20 cellular contexts compared by ENCODE assay signal in the genomic region with DNA sequence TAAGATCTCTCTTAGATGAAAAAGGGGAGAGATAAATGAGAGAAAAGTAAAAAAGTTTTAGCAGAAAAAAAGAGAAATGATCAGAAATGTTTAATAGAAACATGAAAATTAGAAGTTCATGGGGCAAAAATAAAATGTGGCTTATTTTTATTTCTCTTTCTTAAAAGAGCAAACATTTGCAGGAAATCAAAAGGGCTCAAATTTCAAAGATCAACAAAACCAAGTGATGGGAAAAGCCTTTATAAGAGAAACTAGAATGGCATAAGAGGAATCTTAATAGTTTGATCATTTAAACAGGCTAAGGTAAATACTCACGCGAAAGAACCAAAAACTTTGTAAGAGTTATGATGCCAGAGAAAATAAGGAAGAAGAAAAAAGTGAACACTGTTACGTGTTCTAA. TPM values are rescaled to one million over a fixed set of nuclear protein-coding genes. Genes with fewer than 3 reads are reported as not detected.
DNase-seq lines count a peak whose midpoint lies in the region; ATAC-seq and TF ChIP-seq lines count a peak whose summit lies in the region.
"Had no signal": no experiment of that assay in that cellular context is flagged by ENCODE, and none has a peak within 500 bp of the region (broad histone marks: within the 10 kb centered on the region; RNA-seq: fewer than 3 reads in every experiment).

No MANE protein-coding gene starts in this region.

- no peak for ATAC-seq in activated naive CD8-positive, alpha-beta T cell treated with anti-CD3 and anti-CD28 coated beads, Interleukin-2, amount 50 U/mL, for 24 hours
- ATAC-seq in HG03565 (IDR thresholded peaks at IDR 0.05; ENCODE audit: unreplicated experiment) = peak; percentile 12
- no peak for ATAC-seq in GM21360 (IDR thresholded peaks at IDR 0.05; ENCODE audit: unreplicated experiment)
- ATAC-seq: right cardiac atrium had no signal

- no peak overlapping the region for H3K4me2 ChIP-seq in mesenchymal stem cell (ENCODE audit: low read length, poor library complexity, severe bottlenecking)

- H3K4me1 Mint-ChIP-seq in activated naive CD8-positive, alpha-beta T cell treated with anti-CD3 and anti-CD28 coated beads, Interleukin-2, amount 50 U/mL, for 24 hours = peaks cover 2% of the 10 kb centered on the region
- H3K4me1 Mint-ChIP-seq in activated naive CD8-positive, alpha-beta T cell treated with anti-CD3 and anti-CD28 coated beads for 36 hours = peaks cover 2% of the 10 kb centered on the region
- H3K4me1 Mint-ChIP-seq in type B pancreatic cell (ENCODE audit: unreplicated experiment) = no peaks in the 10 kb centered on the region

- H3K9me3 Mint-ChIP-seq in activated naive CD8-positive, alpha-beta T cell treated with anti-CD3 and anti-CD28 coated beads, Interleukin-2, amount 50 U/mL, for 24 hours = no peaks in the 10 kb centered on the region
- peaks cover 4% of the 10 kb centered on the region for H3K9me3 Mint-ChIP-seq in activated naive CD8-positive, alpha-beta T cell treated with anti-CD3 and anti-CD28 coated beads for 36 hours
- H3K9me3 Mint-ChIP-seq in type B pancreatic cell = no peaks in the 10 kb centered on the region

- H3K27me3 Mint-ChIP-seq in activated naive CD8-positive, alpha-beta T cell treated with anti-CD3 and anti-CD28 coated beads, Interleukin-2, amount 50 U/mL, for 24 hours = peaks cover 8% of the 10 kb centered on the region
- peaks cover 30% of the 10 kb centered on the region for H3K27me3 Mint-ChIP-seq in activated naive CD8-positive, alpha-beta T cell treated with anti-CD3 and anti-CD28 coated beads for 36 hours
- H3K27me3 Mint-ChIP-seq in type B pancreatic cell = no peaks in the 10 kb centered on the region

- DNase-seq in activated naive CD8-positive, alpha-beta T cell treated with anti-CD3 and anti-CD28 coated beads, Interleukin-2, amount 50 U/mL, for 24 hours = no peak
- DNase-seq in activated naive CD8-positive, alpha-beta T cell treated with anti-CD3 and anti-CD28 coated beads for 36 hours = no peak
- DNase-seq in effector memory CD4-positive, alpha-beta T cell = no peak
- no peak for DNase-seq in type B pancreatic cell (ENCODE audit: extremely low spot score, unreplicated experiment)
- no peak for DNase-seq in mesenchymal stem cell
- no peak for DNase-seq in NCI-H1417 treated with DMSO at 0.1 percent for 48 hours (lab: John Stamatoyannopoulos, UW)
- DNase-seq: amygdala, cerebellar nuclear complex, foreskin melanocyte, HCEC 1CT, Kasumi-1, left cardiac atrium, NCI-H1436, NCI-H2171 treated with DMSO at 0.1 percent for 48 hours, occipital lobe, Peyer's patch, right cardiac atrium had no signal

- peak overlapping the region; percentile 76 for H3K27ac ChIP-seq in effector memory CD4-positive, alpha-beta T cell (ENCODE audit: insufficient read depth, low read length, poor library complexity, severe bottlenecking)
- no peak overlapping the region for H3K27ac ChIP-seq in mesenchymal stem cell (ENCODE audit: low read length, poor library complexity, severe bottlenecking)

- no peak overlapping the region for H3K23ac ChIP-seq in mesenchymal stem cell (ENCODE audit: low read length in 2 of 2)

- no peaks in the 10 kb centered on the region for H3K36me3 ChIP-seq in effector memory CD4-positive, alpha-beta T cell (ENCODE audit: control insufficient read depth, insufficient read depth, low read length)
- no peaks in the 10 kb centered on the region for H3K36me3 ChIP-seq in mesenchymal stem cell (ENCODE audit: control insufficient read depth in 1 of 2, insufficient read depth in 2 of 2, low read depth in 1 of 2, low read length in 2 of 2)
- H3K36me3 ChIP-seq: Peyer's patch had no signal

- H2BK12ac ChIP-seq in mesenchymal stem cell (ENCODE audit: low read length in 2 of 2) = no peak overlapping the region

- no peak for TF ChIP-seq CTCF in type B pancreatic cell (conservative IDR thresholded peaks at IDR 0.05)

- H2AFZ ChIP-seq in mesenchymal stem cell (ENCODE audit: low read depth, low read length) = no peak overlapping the region

- no peaks in the 10 kb centered on the region for H3K36me3 Mint-ChIP-seq in activated naive CD8-positive, alpha-beta T cell treated with anti-CD3 and anti-CD28 coated beads, Interleukin-2, amount 50 U/mL, for 24 hours (ENCODE audit: low read depth)
- H3K36me3 Mint-ChIP-seq in activated naive CD8-positive, alpha-beta T cell treated with anti-CD3 and anti-CD28 coated beads for 36 hours = no peaks in the 10 kb centered on the region
- no peaks in the 10 kb centered on the region for H3K36me3 Mint-ChIP-seq in type B pancreatic cell

- H3K18ac ChIP-seq in mesenchymal stem cell (ENCODE audit: low read depth in 1 of 2, low read length in 2 of 2) = no peak overlapping the region

- H3K4ac ChIP-seq in mesenchymal stem cell (ENCODE audit: low read depth in 1 of 2, low read length in 2 of 2) = no peak overlapping the region

- 100% methylated on average over 2 of the region's 3 CpGs for WGBS in mesenchymal stem cell

- H2BK120ac ChIP-seq in mesenchymal stem cell (ENCODE audit: low read depth, low read length) = no peak overlapping the region

- H3K4me1 ChIP-seq in effector memory CD4-positive, alpha-beta T cell (ENCODE audit: control insufficient read depth, insufficient read depth, low read length, poor library complexity, severe bottlenecking) = peaks cover 8% of the 10 kb centered on the region
- H3K4me1 ChIP-seq in mesenchymal stem cell (ENCODE audit: control insufficient read depth, insufficient read depth, low read depth, low read length) = peaks cover 4% of the 10 kb centered on the region
- H3K4me1 ChIP-seq: Peyer's patch had no signal

- H2BK5ac ChIP-seq in mesenchymal stem cell (ENCODE audit: low read depth, low read length, poor library complexity, severe bottlenecking) = no peak overlapping the region

- H3K9ac ChIP-seq in mesenchymal stem cell (ENCODE audit: low read length) = no peak overlapping the region

- no peaks in the 10 kb centered on the region for H3K79me1 ChIP-seq in mesenchymal stem cell (replicated peaks; ENCODE audit: low read length, poor library complexity, severe bottlenecking)

- H3K9me3 ChIP-seq in effector memory CD4-positive, alpha-beta T cell (ENCODE audit: control insufficient read depth, low read length) = no peaks in the 10 kb centered on the region
- no peaks in the 10 kb centered on the region for H3K9me3 ChIP-seq in mesenchymal stem cell (ENCODE audit: control insufficient read depth, low read length)
- H3K9me3 ChIP-seq: Peyer's patch had no signal

- H3K4me3 Mint-ChIP-seq in activated naive CD8-positive, alpha-beta T cell treated with anti-CD3 and anti-CD28 coated beads, Interleukin-2, amount 50 U/mL, for 24 hours = peak overlapping the region; percentile 32
- no peak overlapping the region for H3K4me3 Mint-ChIP-seq in activated naive CD8-positive, alpha-beta T cell treated with anti-CD3 and anti-CD28 coated beads for 36 hours
- no peak overlapping the region for H3K4me3 Mint-ChIP-seq in type B pancreatic cell

- H3K27me3 ChIP-seq in effector memory CD4-positive, alpha-beta T cell (replicated peaks; ENCODE audit: control insufficient read depth, insufficient read depth, low read length, poor library complexity, severe bottlenecking) = no peaks in the 10 kb centered on the region
- H3K27me3 ChIP-seq in mesenchymal stem cell (ENCODE audit: control insufficient read depth in 1 of 2, insufficient read depth in 1 of 2, low read length in 2 of 2) = no peaks in the 10 kb centered on the region
- H3K27me3 ChIP-seq: Peyer's patch had no signal

- no peak overlapping the region for H4K8ac ChIP-seq in mesenchymal stem cell (ENCODE audit: low read length)

- H2AK5ac ChIP-seq in mesenchymal stem cell (ENCODE audit: low read length, severe bottlenecking) = no peak overlapping the region

- H3K4me3 ChIP-seq in effector memory CD4-positive, alpha-beta T cell (ENCODE audit: insufficient read depth, low read depth, low read length, poor library complexity, severe bottlenecking) = peak overlapping the region; percentile 3
- H3K4me3 ChIP-seq in mesenchymal stem cell (ENCODE audit: insufficient read depth in 1 of 2, low read depth in 1 of 2, low read length in 2 of 2) = no peak overlapping the region
- H3K4me3 ChIP-seq: Peyer's patch had no signal

- H3K14ac ChIP-seq in mesenchymal stem cell (ENCODE audit: low read length in 2 of 2) = no peak overlapping the region

- H3K27ac Mint-ChIP-seq in activated naive CD8-positive, alpha-beta T cell treated with anti-CD3 and anti-CD28 coated beads, Interleukin-2, amount 50 U/mL, for 24 hours = peak overlapping the region; percentile 80
- H3K27ac Mint-ChIP-seq in activated naive CD8-positive, alpha-beta T cell treated with anti-CD3 and anti-CD28 coated beads for 36 hours = no peak overlapping the region
- H3K27ac Mint-ChIP-seq in type B pancreatic cell = peak overlapping the region; percentile 55

- no peak overlapping the region for H2BK15ac ChIP-seq in mesenchymal stem cell (ENCODE audit: low read depth, poor library complexity, severe bottlenecking)

- H4K91ac ChIP-seq in mesenchymal stem cell (ENCODE audit: low read length) = no peak overlapping the region

RNA-seq across cellular contexts. Expression of gene DAW1, which starts 23.3 kb away (rescaled TPM):
- total RNA-seq in activated naive CD8-positive, alpha-beta T cell treated with anti-CD3 and anti-CD28 coated beads for 36 hours = not detected
- 0.80 TPM in 1 of 2 replicates, not detected in the other for total RNA-seq in type B pancreatic cell (ENCODE audit: low replicate concordance)
- polyA plus RNA-seq in mesenchymal stem cell (2013, experiment 1 of 2) = 0.15 TPM
- 0.04 TPM for polyA plus RNA-seq in mesenchymal stem cell (2013, experiment 2 of 2)
- total RNA-seq: HT-29, Peyer's patch had no signal

RNA-seq across cellular contexts. Expression of gene CCL20, which starts 34.5 kb away (rescaled TPM):
- total RNA-seq in activated naive CD8-positive, alpha-beta T cell treated with anti-CD3 and anti-CD28 coated beads for 36 hours = 1 to 10 TPM; 3.1 to 4.4 TPM
- 1.7 and 3.2 TPM in 2 replicates for total RNA-seq in type B pancreatic cell (ENCODE audit: low replicate concordance)
- 1.2 TPM for polyA plus RNA-seq in mesenchymal stem cell (2013, experiment 1 of 2)
- polyA plus RNA-seq in mesenchymal stem cell (2013, experiment 2 of 2) = 1.2 TPM
- total RNA-seq: left cardiac atrium, occipital lobe, right cardiac atrium had no signal
- polyA plus RNA-seq: right cardiac atrium had no signal
